8 cellular contexts compared by ENCODE assay signal in genomic region chr15:31338318-31338878, GRCh38. TPM values are rescaled to one million over a fixed set of nuclear protein-coding genes. Genes with fewer than 3 reads are reported as not detected.
DNase-seq lines count a peak whose midpoint lies in the region; ATAC-seq, FAIRE-seq and TF ChIP-seq lines count a peak whose summit lies in the region.

No MANE protein-coding gene starts in this region.

- H3K27ac ChIP-seq in A549 (peak overlapping the region in 1 of 2 experiments; percentile 52; a peak in 3 of 6 replicates), body of pancreas (peak overlapping the region; percentile 76 to 100 (median 98))

- H3K27me3 ChIP-seq in body of pancreas = no peaks in the 10 kb centered on the region

- TF ChIP-seq CTCF in A549 (IDR thresholded peaks at IDR 0.05) (no peak), body of pancreas (IDR thresholded peaks at IDR 0.05) (no peak)

- H3K4me3 ChIP-seq in A549 (no peak overlapping the region), body of pancreas (no peak overlapping the region)

- ATAC-seq in A549 (peak in 1 of 2 experiments; percentile 8; a peak in 2 of 6 replicates), HG03460 (IDR thresholded peaks at IDR 0.05; ENCODE audit: unreplicated experiment) (peak; percentile 56), body of pancreas (peak; percentile 10), naive B cell (ENCODE audit: low read depth in 2 of 2) (peak; percentile 63 to 67), GM21367 (IDR thresholded peaks at IDR 0.05; ENCODE audit: unreplicated experiment) (no peak)

- no peaks in the 10 kb centered on the region for H3K36me3 ChIP-seq in body of pancreas (replicated peaks in 1 of 2; ENCODE audit: insufficient read depth in 1 of 2, low read depth in 2 of 2)

- H3K4me1 ChIP-seq in A549 (peaks cover 29% of the 10 kb centered on the region), body of pancreas (peaks cover 99% of the 10 kb centered on the region)

- TF ChIP-seq POLR2A in A549 (IDR thresholded peaks at IDR 0.05; ENCODE audit: low read length) = no peak
- TF ChIP-seq POLR2A in GM19099 (IDR thresholded peaks at IDR 0.05; ENCODE audit: extremely low read depth, insufficient read length, low read depth) = peak; percentile 26
- peak in 1 of 3 donors; percentile 26 for TF ChIP-seq POLR2A in body of pancreas (IDR thresholded peaks at IDR 0.05)

- intact Hi-C loops in body of pancreas (cut with DNase I) = no loop called here

- no peak for FAIRE-seq in A549 (lab: Jason Lieb, UNC)

- peak overlapping the region; percentile 60 to 87 (median 78) for H3K4me3 Mint-ChIP-seq in naive B cell

- no peaks in the 10 kb centered on the region for H3K36me3 Mint-ChIP-seq in naive B cell

- no peaks in the 10 kb centered on the region for H3K27me3 Mint-ChIP-seq in naive B cell

- DNase-seq in A549 (ENCODE audit: low read depth in 1 of 2, low spot score in 1 of 2) (no peak), body of pancreas (peak; percentile 56 to 72 (median 61)), naive B cell (no peak), NCI-H187 treated with DMSO at 0.1 percent for 48 hours (lab: John Stamatoyannopoulos, UW) (no peak), NCI-H1105 treated with DMSO at 0.1 percent for 48 hours (lab: John Stamatoyannopoulos, UW) (no peak)

- TF ChIP-seq EP300 in A549 (IDR thresholded peaks at IDR 0.05) = no peak

- H3K4me2 ChIP-seq in A549 = peak overlapping the region; percentile 28

- TF ChIP-seq RAD21 in A549 (conservative IDR thresholded peaks at IDR 0.05 in 1 of 2, IDR thresholded peaks at IDR 0.05 in 1 of 2) = no peak

- peak overlapping the region; percentile 65 to 93 (median 86) for H3K27ac Mint-ChIP-seq in naive B cell

- POLR2A ChIA-PET in A549 (lab: Yijun Ruan, JAX) = no interaction called here

- H3K9me3 ChIP-seq in A549 (no peaks in the 10 kb centered on the region), body of pancreas (no peaks in the 10 kb centered on the region)

- H3K4me1 Mint-ChIP-seq in naive B cell = peaks cover 76 to 100% (median 93%) of the 10 kb centered on the region in 3 donors

- CTCF ChIA-PET in A549 (lab: Yijun Ruan, JAX) = no interaction called here

- WGBS in A549 (ENCODE audit: missing lambda C conversion rate) = 86% methylated on average over 9 of the region's 9 CpGs
- 23 to 27% methylated on average over 5 to 9 of the region's 9 CpGs for WGBS in body of pancreas, 2 donors

- no peaks in the 10 kb centered on the region for H3K9me3 Mint-ChIP-seq in naive B cell

TF ChIP-seq in A549, 52 proteins besides CTCF, POLR2A, EP300 and RAD21:
- TF ChIP-seq TP53 (CRISPR knock-in tag; IDR thresholded peaks at IDR 0.05) (no peak), CBX2 (IDR thresholded peaks at IDR 0.05; ENCODE audit: borderline replicate concordance, low read depth) (no peak), FOSL2 (IDR thresholded peaks at IDR 0.05) (no peak), FOSL2 (CRISPR knock-in tag; IDR thresholded peaks at IDR 0.05) (no peak), RCOR1 (IDR thresholded peaks at IDR 0.05; ENCODE audit: low read depth, low read length) (no peak), HOXB13 (CRISPR knock-in tag; IDR thresholded peaks at IDR 0.05; ENCODE audit: low read depth) (no peak), ATOH8 (CRISPR knock-in tag; IDR thresholded peaks at IDR 0.05; ENCODE audit: low read depth) (no peak), JUNB (IDR thresholded peaks at IDR 0.05) (no peak), SREBF2 (IDR thresholded peaks at IDR 0.05) (no peak), FOXS1 (CRISPR knock-in tag; IDR thresholded peaks at IDR 0.05) (no peak), NFE2L2 (conservative IDR thresholded peaks at IDR 0.05; ENCODE audit: low read length) (no peak), RARB (CRISPR knock-in tag; IDR thresholded peaks at IDR 0.05) (no peak), MYC (IDR thresholded peaks at IDR 0.05; ENCODE audit: borderline replicate concordance, low read length) (no peak), CBX8 (IDR thresholded peaks at IDR 0.05) (no peak)

RNA-seq across cellular contexts. Expression of gene KLF13, which starts 11.8 kb away (rescaled TPM):
- polyA plus RNA-seq in A549 (2011; rRNA removed) (53.5 and 67.0 TPM in 2 replicates), A549 (2017; fragmentation: RNase III; extraction: RNeasy Plus Mini Kit Qiagen cat#74134 plus additional on column Dnase treatment) (42.7 to 53.5 TPM (median 52.5 TPM) in 3 replicates), naive B cell (ENCODE audit: low read depth in 6 of 6) (10 to 100 TPM; 16.6 to 58.8 (median 40.0) TPM)
- polyA plus RNA-seq in A549 (2012; cell fraction: cytosol; rRNA removed) = 15.0 and 19.2 TPM in 2 replicates
- polyA plus RNA-seq in A549 (2012; cell fraction: nucleus; rRNA removed) = 14.2 and 14.3 TPM in 2 replicates
- polyA minus RNA-seq in A549 (2011; rRNA and poly(A)+ RNA removed) = 38.8 and 42.3 TPM in 2 replicates
- total RNA-seq in body of pancreas = 10 to 100 TPM; 25.7 to 38.4 TPM

Comparison
In these comparisons a context has a peak if more than half of its experiments do, and no peak if none do; other contexts are left out.
1. DNase-seq: peak in body of pancreas (4 of 4); none in A549 (0 of 2), naive B cell (single experiment), NCI-H187 treated with DMSO at 0.1 percent for 48 hours (single experiment) and NCI-H1105 treated with DMSO at 0.1 percent for 48 hours (single experiment).